Comparison of ENCODE assay signal across 10 cellular contexts in the genomic region with DNA sequence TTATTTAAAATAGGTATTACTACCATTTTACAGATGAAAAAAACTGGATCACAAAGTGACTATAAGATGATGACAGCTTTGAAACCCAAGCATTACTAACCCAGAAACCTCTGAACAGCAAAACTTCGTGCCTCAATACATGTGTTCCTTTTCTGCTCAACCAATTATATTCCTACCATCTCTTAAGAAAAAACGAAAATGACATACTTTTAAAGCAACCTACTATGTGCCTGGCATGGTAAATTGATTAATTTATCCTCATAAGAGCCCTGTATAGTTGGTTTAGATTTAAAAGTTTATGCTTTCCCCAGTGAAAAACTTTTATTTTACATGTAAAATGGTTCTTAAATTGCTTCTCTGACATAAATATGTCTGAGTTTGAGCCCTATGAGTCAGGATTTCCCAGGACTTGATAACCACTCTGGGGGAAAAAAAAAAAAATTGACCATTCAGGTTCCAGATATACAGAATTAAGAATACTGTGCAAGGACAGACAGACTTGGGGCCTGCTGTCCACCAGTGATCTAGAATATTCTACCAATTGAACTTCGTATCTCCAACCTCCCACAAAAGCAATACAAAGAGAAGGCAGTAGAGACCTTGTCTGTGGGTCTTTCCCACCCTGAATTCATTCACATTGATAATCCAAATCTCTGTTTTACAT. TPM values are rescaled to one million over a fixed set of nuclear protein-coding genes. Genes with fewer than 3 reads are reported as not detected.
DNase-seq lines count a peak whose midpoint lies in the region; ATAC-seq, FAIRE-seq and TF ChIP-seq lines count a peak whose summit lies in the region.
"Had no signal": no experiment of that assay in that cellular context is flagged by ENCODE, and none has a peak within 500 bp of the region (broad histone marks: within the 10 kb centered on the region; RNA-seq: fewer than 3 reads in every experiment).

No MANE protein-coding gene starts in this region.

- H3K4me1 Mint-ChIP-seq in brain = peaks cover 68% of the 10 kb centered on the region
- peaks cover 34 to 72% (median 67%) of the 10 kb centered on the region in 4 donors for H3K4me1 Mint-ChIP-seq in naive thymus-derived CD8-positive, alpha-beta T cell

- DNase-seq in NB4 (ENCODE audit: low read depth) = no peak
- no peak for DNase-seq in naive thymus-derived CD8-positive, alpha-beta T cell
- DNase-seq in hypothalamus (lab: John Stamatoyannopoulos, UW) = no peak
- DNase-seq in frontal cortex (ENCODE audit: low spot score in 2 of 2) = no peak
- no peak for DNase-seq in AML-193 (lab: John Stamatoyannopoulos, UW)
- DNase-seq: H7; NK-92 treated with Interleukin-12 subunit alpha and Interleukin-12 subunit beta, amount 100 ng/mL, for 24 hours had no signal

- H3K36me3 Mint-ChIP-seq in brain = peaks cover 4% of the 10 kb centered on the region
- H3K36me3 Mint-ChIP-seq in naive thymus-derived CD8-positive, alpha-beta T cell = no peaks in the 10 kb centered on the region

- peaks cover 0 to 6% (median 0%) of the 10 kb centered on the region in 5 experiments for H3K9me3 Mint-ChIP-seq in brain
- H3K9me3 Mint-ChIP-seq in naive thymus-derived CD8-positive, alpha-beta T cell = no peaks in the 10 kb centered on the region

- FAIRE-seq in frontal cortex (lab: Jason Lieb, UNC) = no peak

- TF ChIP-seq POLR2A in NB4 (IDR thresholded peaks at IDR 0.05; ENCODE audit: extremely low read depth, insufficient read length) = no peak

- no peak for TF ChIP-seq CTCF in NB4 (IDR thresholded peaks at IDR 0.05; ENCODE audit: low read depth, low read length)
- no peak for TF ChIP-seq CTCF in brain (conservative IDR thresholded peaks at IDR 0.05)

- H3K27me3 Mint-ChIP-seq in brain = peaks cover 7% of the 10 kb centered on the region
- no peaks in the 10 kb centered on the region for H3K27me3 Mint-ChIP-seq in naive thymus-derived CD8-positive, alpha-beta T cell

- H3K4me3 Mint-ChIP-seq in brain = peak overlapping the region; percentile 85 to 100 (median 98)
- H3K4me3 Mint-ChIP-seq in naive thymus-derived CD8-positive, alpha-beta T cell = peak overlapping the region in 9 of 10 donors; percentile 0 to 71 (median 54)

- ATAC-seq in naive thymus-derived CD8-positive, alpha-beta T cell = no peak
- no peak for ATAC-seq in HG03565 (IDR thresholded peaks at IDR 0.05; ENCODE audit: unreplicated experiment)

- H3K4me3 ChIP-seq in GM08714 (ENCODE audit: low read length) (peak overlapping the region; percentile 21; the same call in 1 of the 2 replicates), NB4 (ENCODE audit: low read depth, low read length) (peak overlapping the region; percentile 99)

- H3K27ac Mint-ChIP-seq in brain = peak overlapping the region in 3 of 5 experiments; percentile 75 to 92 (median 78)
- peak overlapping the region; percentile 43 to 93 (median 80) for H3K27ac Mint-ChIP-seq in naive thymus-derived CD8-positive, alpha-beta T cell

- POLR2A ChIA-PET in naive thymus-derived CD8-positive, alpha-beta T cell (lab: Charles Lee) = no interaction called here

RNA-seq across cellular contexts. Expression of a gene that starts 4.3 kb away (rescaled TPM):
- 118 TPM for polyA plus RNA-seq in brain (ENCODE audit: insufficient read depth, low read depth, low replicate concordance)
- total RNA-seq in naive thymus-derived CD8-positive, alpha-beta T cell = 10 to 100 TPM; 81.9 to 87.7 TPM
- 10 to 100 TPM; 51.3 to 69.9 (median 63.0) TPM for polyA plus RNA-seq in naive thymus-derived CD8-positive, alpha-beta T cell
- 16.7 TPM for total RNA-seq in frontal cortex
